ENCODE assay signal across 8 cellular contexts in the genomic region with DNA sequence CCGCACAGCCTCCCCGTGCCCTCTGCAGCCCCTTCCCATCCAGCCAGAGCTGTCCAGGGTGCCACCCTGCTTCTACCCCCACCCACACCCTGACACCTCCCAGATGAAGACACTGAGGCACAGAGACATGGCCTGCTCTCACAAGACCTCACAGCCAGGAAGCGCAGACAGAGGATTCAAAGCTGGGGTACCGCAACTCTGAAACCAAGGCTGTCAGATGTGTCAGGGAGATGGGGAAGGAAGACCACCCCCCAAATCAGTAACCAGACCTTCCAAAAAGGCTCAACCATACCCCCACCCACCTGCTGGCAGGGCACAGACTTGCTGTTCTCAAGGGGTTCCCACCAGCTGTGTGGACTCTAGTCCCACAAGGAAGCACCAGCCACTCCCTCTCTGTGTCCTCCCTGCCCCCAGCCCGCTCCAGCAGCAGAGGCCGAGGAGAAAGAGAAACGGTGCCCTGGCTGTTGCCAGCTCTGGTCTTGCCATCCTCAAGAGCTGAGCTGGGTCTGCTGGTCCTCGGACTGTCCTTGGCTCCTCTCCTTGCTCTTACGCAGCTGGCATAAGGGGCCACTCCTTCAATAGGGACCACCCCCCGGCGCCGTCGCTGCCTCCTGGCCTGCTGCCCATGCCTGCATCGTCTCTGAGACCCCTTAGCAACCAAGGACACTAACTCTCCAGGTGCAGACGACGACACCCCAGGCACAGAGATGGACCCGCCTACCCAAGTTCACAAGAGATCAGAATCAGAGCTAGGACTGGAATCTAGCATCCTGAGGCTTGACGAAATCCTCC. TPM values are rescaled to one million over a fixed set of nuclear protein-coding genes. Genes with fewer than 3 reads are reported as not detected.
A peak's percentile ranks its signal among the peaks of the same experiment; 100 is the strongest.
DNase-seq lines count a peak whose midpoint lies in the region; ATAC-seq, FAIRE-seq and TF ChIP-seq lines count a peak whose summit lies in the region.

No MANE protein-coding gene starts in this region.

- no peak for TF ChIP-seq RAD21 in HepG2 (CRISPR knock-in tag; IDR thresholded peaks at IDR 0.05)

- intact Hi-C loops in Right ventricle myocardium inferior (cut with DNase I) (no loop called here), cardiac septum (cut with DNase I) (no loop called here), ascending aorta (cut with DNase I) (loop anchor here (10.0 kb wide), 2 partner anchors 142 to 212 kb away; no protein-coding TSS in a partner anchor), HepG2 (cut with micrococcal nuclease; ENCODE audit: unreplicated experiment) (loop anchor here (5.0 kb wide), 1 partner anchor 50 kb away; no protein-coding TSS in a partner anchor)

- peak overlapping the region; percentile 86 to 96 for H3K27ac ChIP-seq in ascending aorta
- H3K27ac ChIP-seq in HepG2 (ENCODE audit: extremely low read length, insufficient read depth, low read length), result no peak overlapping the region
- H3K27ac ChIP-seq in suprapubic skin, result peak overlapping the region; percentile 84

- no peak for ATAC-seq in Right ventricle myocardium inferior
- peak; percentile 52 for ATAC-seq in HepG2
- no peak for ATAC-seq in HG03521 (IDR thresholded peaks at IDR 0.05; ENCODE audit: unreplicated experiment)

- POLR2A ChIA-PET in HepG2 (lab: Yijun Ruan, JAX), result interaction anchor here (1.0 to 3.4 kb wide), 2 partner anchors 10 to 14 kb away, joined by 4 to 24 read pairs; no protein-coding TSS in a partner anchor

- 33% methylated on average over 11 of the region's 18 CpGs for WGBS in HepG2 (ENCODE audit: low lambda C conversion rate)
- WGBS in suprapubic skin, result 35% methylated on average over 18 of the region's 18 CpGs

- CTCF ChIA-PET in HepG2 (lab: Yijun Ruan, JAX; ENCODE audit: low intra/inter-chr PET ratio, low total read pairs), result no interaction called here

- DNase-seq in Right ventricle myocardium inferior (ENCODE audit: missing footprints) (peak; percentile 65), cardiac septum (ENCODE audit: low spot score) (no peak), ascending aorta (ENCODE audit: low spot score in 2 of 2) (peak in 1 of 2 donors; percentile 85), HepG2 (ENCODE audit: low spot score) (no peak), suprapubic skin (ENCODE audit: low spot score in 2 of 2) (peak in 1 of 2 donors; percentile 85), cortex of kidney (lab: John Stamatoyannopoulos, UW) (no peak), GOT3 (lab: John Stamatoyannopoulos, UW) (no peak)

- TF ChIP-seq CTCF in ascending aorta (IDR thresholded peaks at IDR 0.05), result no peak
- TF ChIP-seq CTCF in HepG2 (CRISPR knock-in tag; IDR thresholded peaks at IDR 0.05), result no peak
- no peak for TF ChIP-seq CTCF in suprapubic skin (IDR thresholded peaks at IDR 0.05)

- in situ Hi-C loops in HepG2 (cut with HindIII; ENCODE audit: extremely low pct_ligation_motif_present, low pct_unique_long_range_greater_than_20kb), result no loop called here

- no peaks in the 10 kb centered on the region for H3K36me3 ChIP-seq in ascending aorta
- H3K36me3 ChIP-seq in HepG2 (replicated peaks in 1 of 2; ENCODE audit: control insufficient read depth in 1 of 2, insufficient read depth in 2 of 2, low read length in 2 of 2), result no peaks in the 10 kb centered on the region
- no peaks in the 10 kb centered on the region for H3K36me3 ChIP-seq in suprapubic skin

- H3K9ac ChIP-seq in HepG2 (ENCODE audit: insufficient read depth, low read depth, low read length), result peak overlapping the region; percentile 50; the same call in 1 of the 2 replicates

- no peak for FAIRE-seq in HepG2 (lab: Jason Lieb, UNC)

- no peak overlapping the region for H2AFZ ChIP-seq in HepG2 (ENCODE audit: low read length)

- no peak for TF ChIP-seq POLR2A in HepG2 (IDR thresholded peaks at IDR 0.05; ENCODE audit: insufficient read depth in 1 of 2, low read depth in 2 of 2, low read length in 2 of 2)
- TF ChIP-seq POLR2A in suprapubic skin (IDR thresholded peaks at IDR 0.05), result no peak

- 0 out of 2 replicates have a peak, but pooled peaks cover 5% of the 10 kb centered on the region for H4K20me1 ChIP-seq in HepG2 (ENCODE audit: insufficient read depth, low read length)

- no peaks in the 10 kb centered on the region for H3K27me3 ChIP-seq in ascending aorta
- H3K27me3 ChIP-seq in HepG2 (ENCODE audit: control insufficient read depth in 1 of 2, insufficient read depth in 2 of 2, low read length in 2 of 2), result no peaks in the 10 kb centered on the region
- no peaks in the 10 kb centered on the region for H3K27me3 ChIP-seq in suprapubic skin

- H3K4me3 ChIP-seq in ascending aorta (peak overlapping the region; percentile 76 to 77), HepG2 (replicated peaks in 1 of 3; ENCODE audit: insufficient read depth in 1 of 3, low read depth in 2 of 3, low read length in 3 of 3) (peak overlapping the region; percentile 59 to 68 (median 60)), suprapubic skin (peak overlapping the region; percentile 56)

- peak overlapping the region; percentile 89 for H3K4me2 ChIP-seq in HepG2 (ENCODE audit: low read depth, low read length)

- TF ChIP-seq EP300 in HepG2 (IDR thresholded peaks at IDR 0.05; ENCODE audit: low read depth in 2 of 2, low read length in 2 of 2), result no peak
- no peak for TF ChIP-seq EP300 in HepG2 (CRISPR knock-in tag; IDR thresholded peaks at IDR 0.05; ENCODE audit: borderline replicate concordance)
- no peak for TF ChIP-seq EP300 in suprapubic skin (IDR thresholded peaks at IDR 0.05)

- no peaks in the 10 kb centered on the region for H3K79me2 ChIP-seq in HepG2 (ENCODE audit: insufficient read depth, low read length)

- no peaks in the 10 kb centered on the region for H3K9me3 ChIP-seq in ascending aorta
- no peaks in the 10 kb centered on the region for H3K9me3 ChIP-seq in HepG2 (ENCODE audit: low read length)
- H3K9me3 ChIP-seq in suprapubic skin, result no peaks in the 10 kb centered on the region

- BruUV-seq in HepG2 (replicated peaks; lab: Mats Ljungman, UMichigan), result no TSS peak

- H3K4me1 ChIP-seq in ascending aorta, result peaks cover 36 to 63% of the 10 kb centered on the region in 2 donors
- H3K4me1 ChIP-seq in HepG2 (ENCODE audit: insufficient read depth, low read length), result peaks cover 47% of the 10 kb centered on the region
- peaks cover 86% of the 10 kb centered on the region for H3K4me1 ChIP-seq in suprapubic skin

TF ChIP-seq in HepG2, 621 proteins besides CTCF, POLR2A, EP300 and RAD21 (continues in another document):
- TF ChIP-seq HNF4A (CRISPR knock-in tag; IDR thresholded peaks at IDR 0.05) (peak; percentile 23; the same call in 1 of the 2 replicates), SAP130 (CRISPR knock-in tag; IDR thresholded peaks at IDR 0.05; ENCODE audit: low read depth) (no peak)

RNA-seq across cellular contexts. Expression of a gene that starts 0.7 kb away (rescaled TPM):
- total RNA-seq in Right ventricle myocardium inferior (7.1 TPM), cardiac septum (4.5 TPM), ascending aorta (87.9 TPM), HepG2 (2016; rRNA removed; fragmentation: Illumina TruSeq; extraction: Trizol) (2.5 and 3.1 TPM in 2 replicates), suprapubic skin (10 to 100 TPM; 10.5 to 27.1 (median 14.4) TPM)
- 0.44 and 0.81 TPM in 2 replicates for total RNA-seq in HepG2 (2016; cell fraction: cytosol; rRNA removed; fragmentation: Illumina TruSeq; extraction: Trizol; ENCODE audit: low read depth)
- 2.1 and 3.1 TPM in 2 replicates for total RNA-seq in HepG2 (2016; cell fraction: insoluble cytoplasmic fraction; rRNA removed; fragmentation: Illumina TruSeq; extraction: Trizol)
- total RNA-seq in HepG2 (2016; cell fraction: membrane; rRNA removed; fragmentation: Illumina TruSeq; extraction: Trizol), result 1.4 and 1.9 TPM in 2 replicates
- total RNA-seq in HepG2 (2016; cell fraction: nucleus; rRNA removed; fragmentation: Illumina TruSeq; extraction: Trizol), result 2.4 and 2.8 TPM in 2 replicates
- polyA plus RNA-seq in HepG2 (2011; rRNA removed), result 3.0 and 4.8 TPM in 2 replicates
- polyA plus RNA-seq in HepG2 (2011; cell fraction: cytosol; rRNA removed), result 2.1 and 2.5 TPM in 2 replicates
- polyA plus RNA-seq in HepG2 (2011; cell fraction: nucleus; rRNA removed), result 15.0 and 15.5 TPM in 2 replicates
- polyA plus RNA-seq in HepG2 (2012), result 4.7 and 7.6 TPM in 2 replicates
- polyA plus RNA-seq in HepG2 (2016; cell fraction: cytosol; fragmentation: Illumina TruSeq; extraction: Trizol; ENCODE audit: low read depth), result 0.41 and 0.43 TPM in 2 replicates
- polyA plus RNA-seq in HepG2 (2016; cell fraction: insoluble cytoplasmic fraction; fragmentation: Illumina TruSeq; extraction: Trizol; ENCODE audit: low read depth), result 2.0 and 3.7 TPM in 2 replicates
- polyA plus RNA-seq in HepG2 (2016; cell fraction: membrane; fragmentation: Illumina TruSeq; extraction: Trizol; ENCODE audit: low read depth), result 1.1 and 1.4 TPM in 2 replicates
- 6.0 and 6.2 TPM in 2 replicates for polyA plus RNA-seq in HepG2 (2016; cell fraction: nucleus; fragmentation: Illumina TruSeq; extraction: Trizol; ENCODE audit: insufficient read depth, low read depth)
- polyA minus RNA-seq in HepG2 (2011; rRNA and poly(A)+ RNA removed; ENCODE audit: low replicate concordance), result 7.8 and 7.9 TPM in 2 replicates
- 3.5 and 3.7 TPM in 2 replicates for polyA minus RNA-seq in HepG2 (2011; cell fraction: cytosol; rRNA and poly(A)+ RNA removed)
- polyA minus RNA-seq in HepG2 (2011; cell fraction: nucleus; rRNA and poly(A)+ RNA removed), result 12.0 and 15.4 TPM in 2 replicates

RNA-seq across cellular contexts. Expression of a gene that starts 57.4 kb away (rescaled TPM):
- total RNA-seq in Right ventricle myocardium inferior (not detected), cardiac septum (0.32 TPM), ascending aorta (0.64 TPM), HepG2 (2016; rRNA removed; fragmentation: Illumina TruSeq; extraction: Trizol) (283 and 565 TPM in 2 replicates), suprapubic skin (1 to 10 TPM in 1 of 4 donors, not detected in 3; 9.5 TPM)
- total RNA-seq in HepG2 (2016; cell fraction: cytosol; rRNA removed; fragmentation: Illumina TruSeq; extraction: Trizol; ENCODE audit: low read depth), result 120 and 126 TPM in 2 replicates
- 282 and 590 TPM in 2 replicates for total RNA-seq in HepG2 (2016; cell fraction: insoluble cytoplasmic fraction; rRNA removed; fragmentation: Illumina TruSeq; extraction: Trizol)
- total RNA-seq in HepG2 (2016; cell fraction: membrane; rRNA removed; fragmentation: Illumina TruSeq; extraction: Trizol), result 75.1 and 75.6 TPM in 2 replicates
- 420 and 454 TPM in 2 replicates for total RNA-seq in HepG2 (2016; cell fraction: nucleus; rRNA removed; fragmentation: Illumina TruSeq; extraction: Trizol)
- 824 and 855 TPM in 2 replicates for polyA plus RNA-seq in HepG2 (2011; rRNA removed)
- polyA plus RNA-seq in HepG2 (2011; cell fraction: cytosol; rRNA removed), result 632 and 711 TPM in 2 replicates
- polyA plus RNA-seq in HepG2 (2011; cell fraction: nucleus; rRNA removed), result 207 and 253 TPM in 2 replicates
- polyA plus RNA-seq in HepG2 (2012), result 237 and 362 TPM in 2 replicates
- 125 and 138 TPM in 2 replicates for polyA plus RNA-seq in HepG2 (2016; cell fraction: cytosol; fragmentation: Illumina TruSeq; extraction: Trizol; ENCODE audit: low read depth)
- 293 and 314 TPM in 2 replicates for polyA plus RNA-seq in HepG2 (2016; cell fraction: insoluble cytoplasmic fraction; fragmentation: Illumina TruSeq; extraction: Trizol; ENCODE audit: low read depth)
- 75.7 and 76.3 TPM in 2 replicates for polyA plus RNA-seq in HepG2 (2016; cell fraction: membrane; fragmentation: Illumina TruSeq; extraction: Trizol; ENCODE audit: low read depth)
- polyA plus RNA-seq in HepG2 (2016; cell fraction: nucleus; fragmentation: Illumina TruSeq; extraction: Trizol; ENCODE audit: insufficient read depth, low read depth), result 731 and 821 TPM in 2 replicates
- polyA minus RNA-seq in HepG2 (2011; rRNA and poly(A)+ RNA removed; ENCODE audit: low replicate concordance), result 257 TPM in 1 of 2 replicates, not detected in the other
- polyA minus RNA-seq in HepG2 (2011; cell fraction: cytosol; rRNA and poly(A)+ RNA removed), result 147 and 150 TPM in 2 replicates
- 41.2 and 60.7 TPM in 2 replicates for polyA minus RNA-seq in HepG2 (2011; cell fraction: nucleus; rRNA and poly(A)+ RNA removed)

Comparison
In these comparisons a context has a peak if more than half of its experiments do, and no peak if none do; other contexts are left out.
1. RNA of a gene that starts 57.4 kb away (total RNA-seq): 75.1 to 590 TPM in HepG2; 0.64 TPM in ascending aorta (single experiment), 0.32 TPM in cardiac septum (single experiment), 9.5 TPM in suprapubic skin and not detected in Right ventricle myocardium inferior (single experiment); every median in the first group is over 4 times any median in the second.
2. intact Hi-C loops: an anchor here in ascending aorta (10.0 kb wide) and HepG2 (5.0 kb wide); none called in Right ventricle myocardium inferior and cardiac septum.
3. Peak in every context shown above with its lines, with median percentiles within 50 percentile points of each other: H3K4me3 ChIP-seq.